In the genomic region with DNA sequence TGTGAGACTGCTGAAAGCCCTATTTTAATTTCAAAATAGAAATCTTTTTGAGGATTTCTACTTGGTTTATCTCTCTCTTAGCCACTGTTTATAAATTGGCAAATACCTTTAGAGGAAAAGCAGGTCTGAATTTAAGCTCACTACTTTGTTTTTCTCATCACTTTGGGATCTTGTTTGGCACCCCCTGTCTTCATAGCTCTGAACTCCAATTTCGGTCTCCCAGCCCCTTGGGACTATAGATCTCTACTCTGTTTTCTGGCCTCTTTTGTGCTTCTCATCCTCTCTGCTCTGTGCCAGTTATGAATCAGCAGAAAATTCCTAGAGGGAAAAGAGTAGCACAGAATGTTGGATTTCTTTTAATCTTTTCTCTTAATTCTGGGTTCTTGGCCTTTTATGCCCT, we compare ENCODE assay signal across 11 cellular contexts.
DNase-seq lines count a peak whose midpoint lies in the region; ATAC-seq and TF ChIP-seq lines count a peak whose summit lies in the region.
"Had no signal": no experiment of that assay in that cellular context is flagged by ENCODE, and none has a peak within 500 bp of the region (broad histone marks: within the 10 kb centered on the region; RNA-seq: fewer than 3 reads in every experiment).

No MANE protein-coding gene starts in this region.

- intact Hi-C loops in Caco-2 (cut with micrococcal nuclease; ENCODE audit: unreplicated experiment) (loop anchor here (1.0 to 10.0 kb wide), 2 partner anchors 129 to 236 kb away; partner anchors contain the start of gene PDE3B), left colon (cut with DNase I, micrococcal nuclease) (no loop called here), left cardiac atrium (cut with DNase I) (loop anchor here in 1 of 2 donors (10.0 kb wide), 2 partner anchors 119 to 239 kb away; no protein-coding TSS in a partner anchor)

- no peak overlapping the region for H3K27ac ChIP-seq in CD8-positive, alpha-beta memory T cell (ENCODE audit: low read depth, low read length)

- no TSS peak for BruUV-seq in Caco-2 (replicated peaks; lab: Mats Ljungman, UMichigan)

- no peaks in the 10 kb centered on the region for H3K27me3 Mint-ChIP-seq in Caco-2 (ENCODE audit: insufficient read depth, unreplicated experiment)
- no peaks in the 10 kb centered on the region for H3K27me3 Mint-ChIP-seq in CD8-positive, alpha-beta memory T cell

- ATAC-seq in left colon (no peak), left cardiac atrium (no peak)

- no peaks in the 10 kb centered on the region for H3K36me3 Mint-ChIP-seq in Caco-2 (ENCODE audit: insufficient read depth, unreplicated experiment)
- peaks cover 10 to 40% (median 10%) of the 10 kb centered on the region in 3 donors for H3K36me3 Mint-ChIP-seq in CD8-positive, alpha-beta memory T cell

- H3K27me3 ChIP-seq in Caco-2 (replicated peaks; ENCODE audit: control insufficient read depth, insufficient read depth, low read length), result no peaks in the 10 kb centered on the region
- no peaks in the 10 kb centered on the region for H3K27me3 ChIP-seq in CD8-positive, alpha-beta memory T cell (ENCODE audit: insufficient read depth, low read length, poor library complexity, severe bottlenecking)

- H3K4me3 ChIP-seq in Caco-2 (ENCODE audit: low read depth, low read length), result no peak overlapping the region
- H3K4me3 ChIP-seq in astrocyte of the cerebellum (ENCODE audit: low read depth, low read length), result no peak overlapping the region
- H3K4me3 ChIP-seq in CD8-positive, alpha-beta memory T cell (ENCODE audit: low read length), result no peak overlapping the region

- DNase-seq in Caco-2, result peak in 1 of 2 experiments; percentile 5
- DNase-seq in HuH-7 (ENCODE audit: low spot score), result peak; percentile 3
- DNase-seq in astrocyte of the cerebellum (ENCODE audit: low read depth), result no peak
- peak; percentile 5 for DNase-seq in medulla oblongata (ENCODE audit: extremely low spot score)
- no peak for DNase-seq in CD8-positive, alpha-beta memory T cell
- no peak for DNase-seq in stimulated activated CD4-positive, alpha-beta T cell treated with anti-CD3 and anti-CD28 coated beads, Interleukin-12 subunit alpha, Interleukin-12 subunit beta, amount 100 ng/mL, for 4 hours
- no peak for DNase-seq in left colon
- DNase-seq in left cardiac atrium, result no peak
- DNase-seq: activated T-cell treated with anti-CD3 and anti-CD28 coated beads, Interleukin-2, amount 50 U/mL, for 1 hour; effector CD8-positive, alpha-beta T cell; NCI-H1694 treated with DMSO at 0.1 percent for 48 hours had no signal

- POLR2A ChIA-PET in Caco-2 (lab: Charles Lee), result no interaction called here
- POLR2A ChIA-PET in CD8-positive, alpha-beta memory T cell (lab: Charles Lee), result no interaction called here

- H3K36me3 ChIP-seq in Caco-2 (ENCODE audit: control insufficient read depth, insufficient read depth, low read length), result no peaks in the 10 kb centered on the region
- H3K36me3 ChIP-seq in CD8-positive, alpha-beta memory T cell (ENCODE audit: insufficient read depth, low read length), result no peaks in the 10 kb centered on the region

- H3K9me3 ChIP-seq in Caco-2, result no peaks in the 10 kb centered on the region
- H3K9me3 ChIP-seq in CD8-positive, alpha-beta memory T cell (ENCODE audit: low read length), result no peaks in the 10 kb centered on the region

- in situ Hi-C loops in astrocyte of the cerebellum (cut with HindIII; ENCODE audit: low sequenced_read_pairs), result no loop called here

- peaks cover 7% of the 10 kb centered on the region for H3K4me1 Mint-ChIP-seq in Caco-2 (ENCODE audit: low read depth, unreplicated experiment)
- peaks cover 32 to 64% (median 50%) of the 10 kb centered on the region in 3 donors for H3K4me1 Mint-ChIP-seq in CD8-positive, alpha-beta memory T cell

- CTCF ChIA-PET in Caco-2 (lab: Charles Lee), result interaction anchor here (1.0 kb wide), 3 partner anchors 118 to 134 kb away, joined by 3 read pairs; partner anchors contain the start of gene CYP2R1
- CTCF ChIA-PET in CD8-positive, alpha-beta memory T cell (lab: Charles Lee), result interaction anchor here (1.0 to 1.2 kb wide), 2 partner anchors 9 to 18 kb away, joined by 3 read pairs; no protein-coding TSS in a partner anchor

- H3K4me3 Mint-ChIP-seq in Caco-2 (ENCODE audit: unreplicated experiment), result no peak overlapping the region
- no peak overlapping the region for H3K4me3 Mint-ChIP-seq in CD8-positive, alpha-beta memory T cell

- TF ChIP-seq CTCF in Caco-2 (IDR thresholded peaks at IDR 0.05; ENCODE audit: insufficient read depth in 1 of 2, low read depth in 1 of 2, low read length in 1 of 2, severe bottlenecking in 1 of 2, unreplicated experiment in 1 of 2), result peak; percentile 37 to 39
- peak; percentile 34 for TF ChIP-seq CTCF in astrocyte of the cerebellum (IDR thresholded peaks at IDR 0.05; ENCODE audit: low read depth, low read length, missing control alignments)

- no peaks in the 10 kb centered on the region for H3K4me1 ChIP-seq in Caco-2
- H3K4me1 ChIP-seq in CD8-positive, alpha-beta memory T cell (ENCODE audit: insufficient read depth, low read length), result peaks cover 25% of the 10 kb centered on the region

- H3K9me3 Mint-ChIP-seq in Caco-2 (ENCODE audit: unreplicated experiment), result no peaks in the 10 kb centered on the region
- peaks cover 0 to 2% (median 0%) of the 10 kb centered on the region in 5 donors for H3K9me3 Mint-ChIP-seq in CD8-positive, alpha-beta memory T cell

- H3K27ac Mint-ChIP-seq in Caco-2 (ENCODE audit: unreplicated experiment), result no peak overlapping the region
- H3K27ac Mint-ChIP-seq in CD8-positive, alpha-beta memory T cell, result peak overlapping the region in 3 of 8 donors; percentile 14 to 82 (median 44)

Comparison
In these comparisons a context has a peak if more than half of its experiments do, and no peak if none do; other contexts are left out.
1. DNase-seq: peak in HuH-7 (single experiment) and medulla oblongata (single experiment); none in astrocyte of the cerebellum (single experiment), CD8-positive, alpha-beta memory T cell (0 of 5), stimulated activated CD4-positive, alpha-beta T cell treated with anti-CD3 and anti-CD28 coated beads, Interleukin-12 subunit alpha, Interleukin-12 subunit beta, amount 100 ng/mL, for 4 hours (single experiment), left colon (0 of 2) and left cardiac atrium (single experiment).